Comparison of ENCODE assay signal across 8 cellular contexts in genomic region chr12:24561411-24561871, GRCh38.
A peak's percentile ranks its signal among the peaks of the same experiment; 100 is the strongest.
DNase-seq lines count a peak whose midpoint lies in the region; ATAC-seq, FAIRE-seq and TF ChIP-seq lines count a peak whose summit lies in the region.

No MANE protein-coding gene starts in this region.

- in situ Hi-C loops in brain microvascular endothelial cell (cut with HindIII; ENCODE audit: low pct_ligation_motif_present, low sequenced_read_pairs): no loop called here

- H3K9me3 Mint-ChIP-seq in stimulated activated naive CD8-positive, alpha-beta T cell treated with anti-CD3 and anti-CD28 coated beads, Interleukin-15, amount 100 ng/mL, for 72 hours: peaks cover 0 to 3% of the 10 kb centered on the region in 2 donors

- no peaks in the 10 kb centered on the region for H3K4me1 ChIP-seq in kidney (ENCODE audit: control insufficient read depth in 1 of 2, insufficient read depth in 1 of 2, low read depth in 1 of 2, low read length in 2 of 2)

- peak overlapping the region; percentile 82 to 83 for H3K4me3 Mint-ChIP-seq in stimulated activated naive CD8-positive, alpha-beta T cell treated with anti-CD3 and anti-CD28 coated beads, Interleukin-15, amount 100 ng/mL, for 72 hours

- no peaks in the 10 kb centered on the region for H3K36me3 ChIP-seq in brain microvascular endothelial cell (replicated peaks)
- H3K36me3 ChIP-seq in kidney (ENCODE audit: control insufficient read depth in 1 of 2, insufficient read depth in 2 of 2, low read length in 2 of 2): no peaks in the 10 kb centered on the region

- DNase-seq in AG09309 (ENCODE audit: low read depth) (no peak), HuH-7 (ENCODE audit: low spot score) (peak; percentile 69), brain microvascular endothelial cell (peak; percentile 10), kidney (no peak), SKM-1 treated with dmso at 0.1 percent for 144 hours (lab: John Stamatoyannopoulos, UW; ENCODE audit: unreplicated experiment) (no peak)
- no peak for DNase-seq in stimulated activated naive CD8-positive, alpha-beta T cell treated with anti-CD3 and anti-CD28 coated beads, Interleukin-15, amount 100 ng/mL, for 72 hours

- peaks cover 72% of the 10 kb centered on the region for H3K27me3 Mint-ChIP-seq in stimulated activated naive CD8-positive, alpha-beta T cell treated with anti-CD3 and anti-CD28 coated beads, Interleukin-15, amount 100 ng/mL, for 72 hours

- H3K9ac ChIP-seq in kidney (ENCODE audit: low read length in 2 of 2): peak overlapping the region; percentile 37 to 71

- H3K4me3 ChIP-seq in AG09309 (ENCODE audit: control insufficient read depth, low read depth, low read length) (peak overlapping the region; percentile 65), brain microvascular endothelial cell (ENCODE audit: low read depth, low read length) (peak overlapping the region; percentile 85), kidney (ENCODE audit: low read length in 2 of 2) (peak overlapping the region; percentile 79 to 83)

- no peak for FAIRE-seq in kidney (lab: Jason Lieb, UNC)

- H3K27ac ChIP-seq in brain microvascular endothelial cell (peak overlapping the region; percentile 25), kidney (ENCODE audit: low read depth in 2 of 2, low read length in 2 of 2) (peak overlapping the region; percentile 73 to 87)

- peaks cover 30% of the 10 kb centered on the region for H3K4me1 Mint-ChIP-seq in stimulated activated naive CD8-positive, alpha-beta T cell treated with anti-CD3 and anti-CD28 coated beads, Interleukin-15, amount 100 ng/mL, for 72 hours

- H3K27me3 ChIP-seq in brain microvascular endothelial cell (replicated peaks): no peaks in the 10 kb centered on the region

- peak overlapping the region in 1 of 2 donors; percentile 67 for H3K27ac Mint-ChIP-seq in stimulated activated naive CD8-positive, alpha-beta T cell treated with anti-CD3 and anti-CD28 coated beads, Interleukin-15, amount 100 ng/mL, for 72 hours

- intact Hi-C loops in kidney (cut with DNase I): no loop called here

- ATAC-seq in stimulated activated naive CD8-positive, alpha-beta T cell treated with anti-CD3 and anti-CD28 coated beads, Interleukin-15, amount 100 ng/mL, for 72 hours: no peak
- ATAC-seq in GM21381 (IDR thresholded peaks at IDR 0.05; ENCODE audit: unreplicated experiment) (no peak), HG02678 (IDR thresholded peaks at IDR 0.05; ENCODE audit: unreplicated experiment) (no peak)

- no peaks in the 10 kb centered on the region for H3K9me3 ChIP-seq in kidney (ENCODE audit: control insufficient read depth in 1 of 2, low read length in 2 of 2)

- TF ChIP-seq CTCF in AG09309 (IDR thresholded peaks at IDR 0.05; ENCODE audit: control insufficient read depth, insufficient read depth, low read depth, low read length, missing control alignments): no peak
- TF ChIP-seq CTCF in brain microvascular endothelial cell (IDR thresholded peaks at IDR 0.05; ENCODE audit: low read depth, low read length, missing control alignments): no peak
- no peak for TF ChIP-seq CTCF in kidney (IDR thresholded peaks at IDR 0.05; ENCODE audit: borderline replicate concordance, extremely low read depth, insufficient read depth)

Comparison
In these comparisons a context has a peak if more than half of its experiments do, and no peak if none do; other contexts are left out.
1. DNase-seq: peak in HuH-7 (single experiment) and brain microvascular endothelial cell (single experiment); none in AG09309 (single experiment), kidney (single experiment), stimulated activated naive CD8-positive, alpha-beta T cell treated with anti-CD3 and anti-CD28 coated beads, Interleukin-15, amount 100 ng/mL, for 72 hours (0 of 2) and SKM-1 treated with dmso at 0.1 percent for 144 hours (single experiment).
2. Peak in every context shown above with its lines, with median percentiles within 50 percentile points of each other: H3K4me3 ChIP-seq.